8 cellular contexts compared by ENCODE assay signal in genomic region chr4:149999485-150000074, GRCh38.
DNase-seq lines count a peak whose midpoint lies in the region; FAIRE-seq and TF ChIP-seq lines count a peak whose summit lies in the region.

No MANE protein-coding gene starts in this region.

- DNase-seq in A172 (ENCODE audit: low spot score) = peak; percentile 70
- peak; percentile 65 for DNase-seq in NAMALWA (ENCODE audit: low spot score)
- DNase-seq in head of caudate nucleus = peak in 36 of 42 donors; percentile 5 to 82 (median 52)
- peak; percentile 65 for DNase-seq in putamen (ENCODE audit: low spot score)
- DNase-seq in DMS79 (lab: John Stamatoyannopoulos, UW) = no peak
- DNase-seq in NK-92 (lab: John Stamatoyannopoulos, UW; ENCODE audit: unreplicated experiment) = no peak

- intact Hi-C loops in head of caudate nucleus (cut with DNase I) = loop anchor here (10.0 kb wide), 1 partner anchor 225 kb away; no protein-coding TSS in a partner anchor

- peak; percentile 47 for TF ChIP-seq CTCF in GM12874 (IDR thresholded peaks at IDR 0.05; ENCODE audit: insufficient read depth, low read depth, low read length)

- peak; percentile 75 for FAIRE-seq in TTC549 (lab: Jason Lieb, UNC)

Comparison
In these comparisons a context has a peak if more than half of its experiments do, and no peak if none do; other contexts are left out.
1. DNase-seq: peak in A172 (single experiment), NAMALWA (single experiment), head of caudate nucleus (36 of 42) and putamen (single experiment); none in DMS79 (single experiment) and NK-92 (single experiment).